ENCODE assay signal across 16 cellular contexts in genomic region chr10:48495282-48496045, GRCh38.
"Had no signal": no experiment of that assay in that cellular context is flagged by ENCODE, and none has a peak within 500 bp of the region (broad histone marks: within the 10 kb centered on the region; RNA-seq: fewer than 3 reads in every experiment).

No MANE protein-coding gene starts in this region.

- H3K4me3 ChIP-seq: neural progenitor cell, tibial nerve had no signal

- H3K4me1 ChIP-seq: neural progenitor cell had no signal

- ATAC-seq: activated naive CD4-positive, alpha-beta T cell treated with anti-CD3 and anti-CD28 coated beads, Interleukin-2, amount 50 U/mL, for 72 hours; stimulated activated naive B cell treated with anti-CD40 and anti-IgM and Interleukin-4, amounts not matched to agents 10 μg/mL and 1 μg/mL and 100 μg/mL, for 72 hours had no signal

- H3K9me3 ChIP-seq: tibial nerve had no signal

- H3K4me2 ChIP-seq: neural progenitor cell had no signal

- H3K27me3 ChIP-seq: neural progenitor cell, tibial nerve had no signal

- H3K9ac ChIP-seq: neural progenitor cell, parathyroid adenoma had no signal

- H2AFZ ChIP-seq: neural progenitor cell, parathyroid adenoma had no signal

- DNase-seq: activated B cell treated with CpG ODN at 0.5 μM for 24 hours; activated CD4-positive, alpha-beta T cell treated with anti-CD3 and anti-CD28 coated beads for 48 hours; activated gamma-delta T cell; activated T-cell treated with anti-CD3 and anti-CD28 coated beads, Interleukin-2, amount 50 U/mL, for 1 hour; amniotic stem cell; central memory CD4-positive, alpha-beta T cell; cortex of kidney; effector CD8-positive, alpha-beta T cell; foreskin fibroblast; stimulated activated naive B cell treated with anti-CD40 and anti-IgM and Interleukin-4, amounts not matched to agents 10 μg/mL and 1 μg/mL and 100 μg/mL, for 72 hours; substantia nigra; SW 1271 had no signal

- H3K27ac ChIP-seq: neural progenitor cell, parathyroid adenoma, tibial nerve had no signal

- H3K36me3 ChIP-seq: neural progenitor cell, tibial nerve had no signal
